ENCODE assay signal across 8 cellular contexts in the genomic region with DNA sequence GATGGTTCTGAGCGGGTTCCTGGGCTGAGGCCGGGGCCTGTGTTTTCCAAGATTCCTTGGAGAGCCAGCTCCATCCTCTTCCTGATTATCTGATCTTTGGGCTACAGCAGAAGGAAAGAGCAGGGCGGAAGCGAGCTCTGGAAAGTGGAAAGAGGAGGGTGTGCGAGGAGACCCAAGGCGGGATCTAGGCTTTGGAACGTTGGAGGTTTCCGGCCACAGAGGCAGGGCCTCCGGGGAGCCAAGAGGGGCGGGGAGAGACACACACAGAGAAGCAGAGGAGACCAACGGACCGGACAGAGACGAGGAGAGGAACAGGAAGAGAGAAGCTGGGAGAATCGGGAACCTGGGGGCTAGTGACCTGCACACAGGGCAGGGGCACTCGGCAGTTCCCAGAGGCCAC. TPM values are rescaled to one million over a fixed set of nuclear protein-coding genes. Genes with fewer than 3 reads are reported as not detected.
DNase-seq lines count a peak whose midpoint lies in the region; ATAC-seq and TF ChIP-seq lines count a peak whose summit lies in the region.

A gene with protein sequence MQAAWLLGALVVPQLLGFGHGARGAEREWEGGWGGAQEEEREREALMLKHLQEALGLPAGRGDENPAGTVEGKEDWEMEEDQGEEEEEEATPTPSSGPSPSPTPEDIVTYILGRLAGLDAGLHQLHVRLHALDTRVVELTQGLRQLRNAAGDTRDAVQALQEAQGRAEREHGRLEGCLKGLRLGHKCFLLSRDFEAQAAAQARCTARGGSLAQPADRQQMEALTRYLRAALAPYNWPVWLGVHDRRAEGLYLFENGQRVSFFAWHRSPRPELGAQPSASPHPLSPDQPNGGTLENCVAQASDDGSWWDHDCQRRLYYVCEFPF (plus strand): TSS at position 296 of the 400 bp plus-strand sequence. CDS start 162 bp downstream, outside the sequence.

- H3K36me3 ChIP-seq in adrenal gland (replicated peaks in 1 of 2) (no peaks in the 10 kb centered on the region), iPS-18a (ENCODE audit: control insufficient read depth, low read depth, low read length) (no peaks in the 10 kb centered on the region)

- DNase-seq in activated T-cell treated with anti-CD3 and anti-CD28 coated beads, Interleukin-2, amount 50 U/mL, for 4 hours, result no peak
- no peak for DNase-seq in activated T-cell treated with anti-CD3 and anti-CD28 coated beads, Interleukin-2, amount 50 U/mL, for 48 hours
- peak in 3 of 7 donors; percentile 28 to 65 (median 52) for DNase-seq in adrenal gland
- DNase-seq in stimulated activated naive B cell treated with anti-CD40 and anti-IgM and Interleukin-4, amounts not matched to agents 10 μg/mL and 1 μg/mL and 100 μg/mL, for 72 hours, result no peak
- no peak for DNase-seq in activated CD4-positive, CD25-positive, alpha-beta regulatory T cell treated with anti-CD3 and anti-CD28 coated beads, Interleukin-2, amount 50 U/mL, for 72 hours
- DNase-seq in germinal center (ENCODE audit: low spot score), result no peak

- H3K27ac Mint-ChIP-seq in stimulated activated naive B cell treated with anti-CD40 and anti-IgM and Interleukin-4, amounts not matched to agents 10 μg/mL and 1 μg/mL and 100 μg/mL, for 72 hours, result peak within 1 kb of the TSS; percentile 16

- H3K27ac ChIP-seq in adrenal gland (peak within 1 kb of the TSS in 2 of 5 donors; percentile 74 to 88), iPS-18a (ENCODE audit: low read length) (no peak within 1 kb of the TSS)

- intact Hi-C loops in adrenal gland (cut with DNase I), result no loop called here

- ATAC-seq in activated T-cell treated with anti-CD3 and anti-CD28 coated beads, Interleukin-2, amount 50 U/mL, for 4 hours, result no peak
- ATAC-seq in stimulated activated naive B cell treated with anti-CD40 and anti-IgM and Interleukin-4, amounts not matched to agents 10 μg/mL and 1 μg/mL and 100 μg/mL, for 72 hours (replicated peaks), result no peak
- no peak for ATAC-seq in GM19324 (IDR thresholded peaks at IDR 0.05; ENCODE audit: low FRiP score, unreplicated experiment)

- H3K4me3 ChIP-seq in adrenal gland (peak within 1 kb of the TSS in 2 of 4 donors; percentile 4 to 70), iPS-18a (ENCODE audit: low read length) (peak within 1 kb of the TSS; percentile 71)

- no peaks in the 10 kb centered on the region for H3K36me3 Mint-ChIP-seq in activated T-cell treated with anti-CD3 and anti-CD28 coated beads, Interleukin-2, amount 50 U/mL, for 4 hours (ENCODE audit: insufficient read depth)
- H3K36me3 Mint-ChIP-seq in stimulated activated naive B cell treated with anti-CD40 and anti-IgM and Interleukin-4, amounts not matched to agents 10 μg/mL and 1 μg/mL and 100 μg/mL, for 72 hours, result peaks cover 6% of the 10 kb centered on the region in 2 donors

- H3K27me3 Mint-ChIP-seq in activated T-cell treated with anti-CD3 and anti-CD28 coated beads, Interleukin-2, amount 50 U/mL, for 4 hours (ENCODE audit: low read depth), result peaks cover 68% of the 10 kb centered on the region
- peaks cover 70 to 79% of the 10 kb centered on the region in 2 donors for H3K27me3 Mint-ChIP-seq in stimulated activated naive B cell treated with anti-CD40 and anti-IgM and Interleukin-4, amounts not matched to agents 10 μg/mL and 1 μg/mL and 100 μg/mL, for 72 hours

- H3K27me3 ChIP-seq in adrenal gland, result no peaks in the 10 kb centered on the region
- peaks cover 53% of the 10 kb centered on the region for H3K27me3 ChIP-seq in iPS-18a (ENCODE audit: control insufficient read depth, insufficient read depth, low read length)

- H3K9me3 ChIP-seq in adrenal gland (replicated peaks in 1 of 3) (no peaks in the 10 kb centered on the region), iPS-18a (ENCODE audit: control insufficient read depth, low read depth, low read length) (no peaks in the 10 kb centered on the region)

- no peaks in the 10 kb centered on the region for H3K9me3 Mint-ChIP-seq in activated T-cell treated with anti-CD3 and anti-CD28 coated beads, Interleukin-2, amount 50 U/mL, for 4 hours
- H3K9me3 Mint-ChIP-seq in stimulated activated naive B cell treated with anti-CD40 and anti-IgM and Interleukin-4, amounts not matched to agents 10 μg/mL and 1 μg/mL and 100 μg/mL, for 72 hours, result peaks cover 3 to 4% of the 10 kb centered on the region in 2 donors

- 32 to 45% (median 39%) methylated on average over 13 to 15 of the region's 15 CpGs for WGBS in adrenal gland, 4 donors

- peak within 1 kb of the TSS; percentile 62 for H3K4me3 Mint-ChIP-seq in activated T-cell treated with anti-CD3 and anti-CD28 coated beads, Interleukin-2, amount 50 U/mL, for 4 hours
- H3K4me3 Mint-ChIP-seq in stimulated activated naive B cell treated with anti-CD40 and anti-IgM and Interleukin-4, amounts not matched to agents 10 μg/mL and 1 μg/mL and 100 μg/mL, for 72 hours, result peak within 1 kb of the TSS; percentile 90 to 95

- H3K9ac ChIP-seq in iPS-18a (ENCODE audit: low read length), result no peak within 1 kb of the TSS

- no peak for TF ChIP-seq POLR2A in adrenal gland (IDR thresholded peaks at IDR 0.05)

- H3K4me1 ChIP-seq in adrenal gland (replicated peaks in 1 of 2) (peaks cover 16 to 38% of the 10 kb centered on the region in 2 donors), iPS-18a (ENCODE audit: control insufficient read depth, low read depth, low read length) (peaks cover 23% of the 10 kb centered on the region)

- no peak for TF ChIP-seq CTCF in adrenal gland (IDR thresholded peaks at IDR 0.05)

- H3K4me1 Mint-ChIP-seq in activated T-cell treated with anti-CD3 and anti-CD28 coated beads, Interleukin-2, amount 50 U/mL, for 4 hours (ENCODE audit: low read depth), result peaks cover 26% of the 10 kb centered on the region
- peaks cover 30 to 48% of the 10 kb centered on the region in 2 donors for H3K4me1 Mint-ChIP-seq in stimulated activated naive B cell treated with anti-CD40 and anti-IgM and Interleukin-4, amounts not matched to agents 10 μg/mL and 1 μg/mL and 100 μg/mL, for 72 hours

RNA-seq across cellular contexts. Expression of the gene that starts here (rescaled TPM):
- 1 to 10 TPM in 2 of 3 donors, under 1 TPM in 1; 0.52 to 1.4 (median 1.4) TPM for total RNA-seq in activated T-cell treated with anti-CD3 and anti-CD28 coated beads, Interleukin-2, amount 50 U/mL, for 4 hours
- 10 to 100 TPM; 14.8 to 53.8 (median 26.6) TPM for total RNA-seq in adrenal gland
- polyA plus RNA-seq in adrenal gland, result 10 to 100 TPM in 2 of 3 donors, 1 to 10 TPM in 1; 1.6 to 32.4 (median 31.6) TPM

Comparison
In these comparisons a context has a peak if more than half of its experiments do, and no peak if none do; other contexts are left out.
1. RNA of the gene that starts here (total RNA-seq): 14.8 to 53.8 TPM in adrenal gland; 0.52 to 1.4 TPM in activated T-cell treated with anti-CD3 and anti-CD28 coated beads, Interleukin-2, amount 50 U/mL, for 4 hours; every median in the first group is over 4 times any median in the second.